ENCODE assay signal across 22 cellular contexts in the genomic region with DNA sequence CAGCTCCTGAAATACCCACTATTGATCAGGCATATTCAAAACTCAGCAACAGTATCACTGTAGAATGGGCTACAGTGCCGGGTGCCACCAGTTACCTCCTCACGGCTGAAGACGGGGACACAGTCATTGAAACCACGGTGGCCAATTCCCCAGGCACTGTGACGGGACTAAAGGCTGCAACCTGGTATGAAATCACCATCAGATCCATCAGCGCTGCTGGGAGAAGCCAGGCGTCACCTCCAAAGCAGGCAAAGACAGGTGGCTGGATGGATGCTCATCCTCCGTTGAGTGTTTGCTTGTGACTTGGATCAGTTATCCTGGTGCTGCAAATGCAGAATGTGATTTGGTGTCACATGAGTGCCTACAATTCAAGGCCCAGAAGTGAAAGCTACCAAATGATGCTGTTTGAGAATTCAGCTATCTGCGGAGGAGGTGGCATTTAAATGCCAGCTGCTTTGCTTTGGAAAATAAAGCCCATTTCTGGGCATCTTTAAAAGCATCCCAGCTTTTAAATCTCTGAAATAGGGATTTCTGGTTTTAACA. TPM values are rescaled to one million over a fixed set of nuclear protein-coding genes. Genes with fewer than 3 reads are reported as not detected.
A peak's percentile ranks its signal among the peaks of the same experiment; 100 is the strongest.
DNase-seq lines count a peak whose midpoint lies in the region; ATAC-seq and TF ChIP-seq lines count a peak whose summit lies in the region.
"Had no signal": no experiment of that assay in that cellular context is flagged by ENCODE, and none has a peak within 500 bp of the region (broad histone marks: within the 10 kb centered on the region; RNA-seq: fewer than 3 reads in every experiment).

No MANE protein-coding gene starts in this region.

- WGBS in right lobe of liver (ENCODE audit: insufficient coverage, low coverage, low lambda C conversion rate, missing lambda C conversion rate): 66% methylated on average over 7 of the region's 9 CpGs

- ATAC-seq in right lobe of liver (no peak), GM21367 (IDR thresholded peaks at IDR 0.05; ENCODE audit: unreplicated experiment) (no peak)
- ATAC-seq: K562, Right ventricle myocardium inferior had no signal

- H3K27me3 ChIP-seq in osteoblast (ENCODE audit: insufficient read depth, low read length) (no peaks in the 10 kb centered on the region), right lobe of liver (no peaks in the 10 kb centered on the region)
- H3K27me3 ChIP-seq: MG63, SJSA1 had no signal

- no peaks in the 10 kb centered on the region for H4K20me1 ChIP-seq in osteoblast (ENCODE audit: insufficient read depth, low read length)

- no peak overlapping the region for H2AFZ ChIP-seq in osteoblast (ENCODE audit: low read length)

- TF ChIP-seq POLR2A in right lobe of liver (IDR thresholded peaks at IDR 0.05): no peak

- peak; percentile 30 for DNase-seq in NCI-H187 treated with DMSO at 0.1 percent for 48 hours (lab: John Stamatoyannopoulos, UW)
- DNase-seq in NCI-H187 (lab: John Stamatoyannopoulos, UW): no peak
- peak; percentile 50 for DNase-seq in middle frontal gyrus (ENCODE audit: extremely low spot score, low spot score)
- no peak for DNase-seq in CD1c-positive myeloid dendritic cell (ENCODE audit: extremely low spot score)
- no peak for DNase-seq in osteoblast (ENCODE audit: insufficient read length, low spot score, missing footprints)
- DNase-seq in right lobe of liver: no peak
- DNase-seq: ACHN, GOT3, MG63, NCI-H1417 treated with DMSO at 0.1 percent for 48 hours, NCI-H1930, NCI-H2171 treated with DMSO at 0.1 percent for 48 hours, NCI-H446, NCI-H526 had no signal

- H3K4me1 ChIP-seq in osteoblast (ENCODE audit: insufficient read depth, low read length) (peaks cover 51% of the 10 kb centered on the region), right lobe of liver (no peaks in the 10 kb centered on the region)

- no peaks in the 10 kb centered on the region for H3K36me3 ChIP-seq in osteoblast (ENCODE audit: insufficient read depth, low read length)
- H3K36me3 ChIP-seq in right lobe of liver: no peaks in the 10 kb centered on the region
- H3K36me3 ChIP-seq: MG63, SJSA1 had no signal

- TF ChIP-seq CTCF in osteoblast (IDR thresholded peaks at IDR 0.05; ENCODE audit: extremely low read depth, low read depth, low read length): no peak
- TF ChIP-seq CTCF in right lobe of liver (IDR thresholded peaks at IDR 0.05): no peak

- H3K27ac ChIP-seq in cingulate gyrus (ENCODE audit: low read depth, low read length) (peak overlapping the region; percentile 73), osteoblast (ENCODE audit: low read depth, low read length) (no peak overlapping the region), right lobe of liver (no peak overlapping the region)
- H3K27ac ChIP-seq: 22Rv1, SJSA1 had no signal

- H3K4me2 ChIP-seq in osteoblast (ENCODE audit: insufficient read depth, low read length): no peak overlapping the region

- intact Hi-C loops in right lobe of liver (cut with DNase I): no loop called here

- H3K79me2 ChIP-seq in osteoblast (ENCODE audit: insufficient read depth, low read length): no peaks in the 10 kb centered on the region

- H3K4me3 ChIP-seq in osteoblast (ENCODE audit: insufficient read depth, low read length) (no peak overlapping the region), right lobe of liver (no peak overlapping the region)
- H3K4me3 ChIP-seq: K562, MG63, SJSA1 had no signal

- H3K9me3 ChIP-seq in osteoblast (ENCODE audit: low read depth, low read length) (no peaks in the 10 kb centered on the region), right lobe of liver (no peaks in the 10 kb centered on the region)
- H3K9me3 ChIP-seq: MG63, SJSA1 had no signal

RNA-seq across cellular contexts. Expression of gene FNDC7, which starts 5.1 kb away (rescaled TPM):
- total RNA-seq in osteoblast (not detected in 2 replicates), right lobe of liver (not detected)
- total RNA-seq: K562, LHCN-M2, Right ventricle myocardium inferior, SJSA1 had no signal

RNA-seq across cellular contexts. Expression of gene PRPF38B, which starts 25.7 kb away (rescaled TPM):
- total RNA-seq in osteoblast (14.1 and 19.7 TPM in 2 replicates), right lobe of liver (10 to 100 TPM in 5 of 6 experiments, 1 to 10 TPM in 1; 8.6 to 20.3 (median 12.6) TPM)

RNA-seq across cellular contexts. Expression of gene STXBP3, which starts 28.6 kb away (rescaled TPM):
- 63.1 and 68.4 TPM in 2 replicates for total RNA-seq in osteoblast
- 10 to 100 TPM; 15.3 to 32.2 (median 22.3) TPM for total RNA-seq in right lobe of liver

RNA-seq across cellular contexts. Expression of gene HENMT1, which starts 57.0 kb away (rescaled TPM):
- total RNA-seq in osteoblast: 4.7 and 5.3 TPM in 2 replicates
- total RNA-seq in right lobe of liver: 1 to 10 TPM in 1 of 6 experiments, under 1 TPM in 5; 0.18 to 1.2 (median 0.70) TPM
- total RNA-seq: Daoy, K562 had no signal

Comparison
In these comparisons a context has a peak if more than half of its experiments do, and no peak if none do; other contexts are left out.
1. DNase-seq: peak in NCI-H187 treated with DMSO at 0.1 percent for 48 hours (single experiment) and middle frontal gyrus (single experiment); none in NCI-H187 (0 of 2), CD1c-positive myeloid dendritic cell (single experiment), osteoblast (single experiment) and right lobe of liver (0 of 3).